In genomic region chr6:138417493-138418117, GRCh38 we compare ENCODE assay signal across 31 cellular contexts. TPM values are rescaled to one million over a fixed set of nuclear protein-coding genes. Genes with fewer than 3 reads are reported as not detected.
DNase-seq lines count a peak whose midpoint lies in the region; ATAC-seq lines count a peak whose summit lies in the region.
"Had no signal": no experiment of that assay in that cellular context is flagged by ENCODE, and none has a peak within 500 bp of the region (broad histone marks: within the 10 kb centered on the region; RNA-seq: fewer than 3 reads in every experiment).

No MANE protein-coding gene starts in this region.

- H3K36me3 Mint-ChIP-seq in activated naive CD4-positive, alpha-beta T cell treated with anti-CD3 and anti-CD28 coated beads for 36 hours (ENCODE audit: low read depth), result peaks cover 36% of the 10 kb centered on the region
- H3K36me3 Mint-ChIP-seq in stimulated activated naive B cell treated with anti-CD40 and anti-IgM and Interleukin-4, amounts not matched to agents 10 μg/mL and 1 μg/mL and 100 μg/mL, for 72 hours, result peaks cover 31 to 44% of the 10 kb centered on the region in 2 donors

- H3K9me3 Mint-ChIP-seq in activated naive CD4-positive, alpha-beta T cell treated with anti-CD3 and anti-CD28 coated beads for 36 hours, result no peaks in the 10 kb centered on the region
- H3K9me3 Mint-ChIP-seq in stimulated activated naive B cell treated with anti-CD40 and anti-IgM and Interleukin-4, amounts not matched to agents 10 μg/mL and 1 μg/mL and 100 μg/mL, for 72 hours, result peaks cover 0 to 2% of the 10 kb centered on the region in 2 donors
- H3K9me3 Mint-ChIP-seq: CD8-positive, alpha-beta T cell; immature natural killer cell; memory B cell; T-helper 1 cell treated with Interleukin-12 subunit alpha and Interleukin-12 subunit beta and Interleukin-4 antibody, amounts not matched to agents 30 μg/mL and 1 μg/mL, for 36 hours had no signal

- H3K27me3 Mint-ChIP-seq in activated naive CD4-positive, alpha-beta T cell treated with anti-CD3 and anti-CD28 coated beads for 36 hours (ENCODE audit: low read depth), result no peaks in the 10 kb centered on the region
- H3K27me3 Mint-ChIP-seq in stimulated activated naive B cell treated with anti-CD40 and anti-IgM and Interleukin-4, amounts not matched to agents 10 μg/mL and 1 μg/mL and 100 μg/mL, for 72 hours, result no peaks in the 10 kb centered on the region
- H3K27me3 Mint-ChIP-seq: memory B cell had no signal

- peak; percentile 46 for DNase-seq in activated naive CD4-positive, alpha-beta T cell treated with anti-CD3 and anti-CD28 coated beads for 36 hours
- no peak for DNase-seq in activated naive CD4-positive, alpha-beta T cell (lab: John Stamatoyannopoulos, UW)
- DNase-seq in ecto neural progenitor cell (ENCODE audit: low spot score), result peak; percentile 27
- DNase-seq in stimulated activated naive B cell treated with anti-CD40 and anti-IgM and Interleukin-4, amounts not matched to agents 10 μg/mL and 1 μg/mL and 100 μg/mL, for 72 hours, result no peak
- DNase-seq in SHP77 treated with DMSO at 0.1 percent for 48 hours (lab: John Stamatoyannopoulos, UW), result no peak
- no peak for DNase-seq in DMS79 (lab: John Stamatoyannopoulos, UW)
- DNase-seq: activated CD8-positive, alpha-beta memory T cell treated with anti-CD3 and anti-CD28 coated beads for 24 hours; activated effector memory CD4-positive, alpha-beta T cell treated with anti-CD3 and anti-CD28 coated beads, Interleukin-2, amount 50 U/mL, for 16 hours; amygdala; brain microvascular endothelial cell; CD8-positive, alpha-beta T cell; GOT3; immature natural killer cell; IMR-90; left lung; NCI-H1417 treated with DMSO at 0.1 percent for 48 hours; NCI-H2081 treated with DMSO at 0.1 percent for 48 hours; NCI-H2227 treated with DMSO at 0.1 percent for 48 hours; NCI-H526; nephron progenitor cell; NK-92 treated with Interleukin-12 subunit alpha and Interleukin-12 subunit beta, amount 100 ng/mL, for 24 hours; SK-N-SH; stomach; uterus had no signal

- CTCF ChIA-PET in activated naive CD4-positive, alpha-beta T cell treated with anti-CD3 and anti-CD28 coated beads for 36 hours (lab: Charles Lee), result interaction anchor here (0.5 to 1.2 kb wide), 4 partner anchors 15 to 608 kb away, joined by 4 read pairs; no protein-coding TSS in a partner anchor

- peak overlapping the region; percentile 79 for H3K27ac Mint-ChIP-seq in activated naive CD4-positive, alpha-beta T cell treated with anti-CD3 and anti-CD28 coated beads for 36 hours
- no peak overlapping the region for H3K27ac Mint-ChIP-seq in stimulated activated naive B cell treated with anti-CD40 and anti-IgM and Interleukin-4, amounts not matched to agents 10 μg/mL and 1 μg/mL and 100 μg/mL, for 72 hours
- H3K27ac Mint-ChIP-seq: CD8-positive, alpha-beta T cell; immature natural killer cell; memory B cell; nephron progenitor cell; T-helper 1 cell treated with Interleukin-12 subunit alpha and Interleukin-12 subunit beta and Interleukin-4 antibody, amounts not matched to agents 30 μg/mL and 1 μg/mL, for 36 hours had no signal

- H3K4me1 Mint-ChIP-seq in activated naive CD4-positive, alpha-beta T cell treated with anti-CD3 and anti-CD28 coated beads for 36 hours (ENCODE audit: low read depth), result peaks cover 20% of the 10 kb centered on the region
- H3K4me1 Mint-ChIP-seq in stimulated activated naive B cell treated with anti-CD40 and anti-IgM and Interleukin-4, amounts not matched to agents 10 μg/mL and 1 μg/mL and 100 μg/mL, for 72 hours, result peaks cover 4 to 11% of the 10 kb centered on the region in 2 donors
- H3K4me1 Mint-ChIP-seq: memory B cell, nephron progenitor cell had no signal

- no peak overlapping the region for H3K4me3 Mint-ChIP-seq in activated naive CD4-positive, alpha-beta T cell treated with anti-CD3 and anti-CD28 coated beads for 36 hours
- no peak overlapping the region for H3K4me3 Mint-ChIP-seq in stimulated activated naive B cell treated with anti-CD40 and anti-IgM and Interleukin-4, amounts not matched to agents 10 μg/mL and 1 μg/mL and 100 μg/mL, for 72 hours
- H3K4me3 Mint-ChIP-seq: CD8-positive, alpha-beta T cell; immature natural killer cell; memory B cell; nephron progenitor cell; T-helper 1 cell treated with Interleukin-12 subunit alpha and Interleukin-12 subunit beta and Interleukin-4 antibody, amounts not matched to agents 30 μg/mL and 1 μg/mL, for 36 hours had no signal

- intact Hi-C loops in activated naive CD4-positive, alpha-beta T cell treated with anti-CD3 and anti-CD28 coated beads for 36 hours (cut with micrococcal nuclease), result loop anchor here (10.0 kb wide), 2 partner anchors 457 to 543 kb away; no protein-coding TSS in a partner anchor

- ATAC-seq in HG02759 (IDR thresholded peaks at IDR 0.05; ENCODE audit: unreplicated experiment) (peak; percentile 57), GM21529 (IDR thresholded peaks at IDR 0.05; ENCODE audit: unreplicated experiment) (no peak)
- peak; percentile 19 to 78 for ATAC-seq in stimulated activated naive B cell treated with anti-CD40 and anti-IgM and Interleukin-4, amounts not matched to agents 10 μg/mL and 1 μg/mL and 100 μg/mL, for 72 hours (replicated peaks)
- ATAC-seq: CD8-positive, alpha-beta T cell; left lung had no signal

RNA-seq across cellular contexts. Expression of gene HEBP2, which starts 13.6 kb away (rescaled TPM):
- 10 to 100 TPM; 48.5 to 50.8 TPM for total RNA-seq in activated naive CD4-positive, alpha-beta T cell treated with anti-CD3 and anti-CD28 coated beads for 36 hours

RNA-seq across cellular contexts. Expression of gene SMIM28, which starts 39.9 kb away (rescaled TPM):
- total RNA-seq in activated naive CD4-positive, alpha-beta T cell treated with anti-CD3 and anti-CD28 coated beads for 36 hours, result not detected
- total RNA-seq: CD8-positive, alpha-beta T cell; Daoy; IMR-90; left lung; LHCN-M2; osteocyte; stomach; uterus had no signal

Comparison
In these comparisons a context has a peak if more than half of its experiments do, and no peak if none do; other contexts are left out.
1. DNase-seq: peak in activated naive CD4-positive, alpha-beta T cell treated with anti-CD3 and anti-CD28 coated beads for 36 hours (single experiment) and ecto neural progenitor cell (single experiment); none in activated naive CD4-positive, alpha-beta T cell (0 of 4), stimulated activated naive B cell treated with anti-CD40 and anti-IgM and Interleukin-4, amounts not matched to agents 10 μg/mL and 1 μg/mL and 100 μg/mL, for 72 hours (single experiment), SHP77 treated with DMSO at 0.1 percent for 48 hours (single experiment) and DMS79 (single experiment).